Comparison of ENCODE assay signal across 9 cellular contexts in the genomic region with DNA sequence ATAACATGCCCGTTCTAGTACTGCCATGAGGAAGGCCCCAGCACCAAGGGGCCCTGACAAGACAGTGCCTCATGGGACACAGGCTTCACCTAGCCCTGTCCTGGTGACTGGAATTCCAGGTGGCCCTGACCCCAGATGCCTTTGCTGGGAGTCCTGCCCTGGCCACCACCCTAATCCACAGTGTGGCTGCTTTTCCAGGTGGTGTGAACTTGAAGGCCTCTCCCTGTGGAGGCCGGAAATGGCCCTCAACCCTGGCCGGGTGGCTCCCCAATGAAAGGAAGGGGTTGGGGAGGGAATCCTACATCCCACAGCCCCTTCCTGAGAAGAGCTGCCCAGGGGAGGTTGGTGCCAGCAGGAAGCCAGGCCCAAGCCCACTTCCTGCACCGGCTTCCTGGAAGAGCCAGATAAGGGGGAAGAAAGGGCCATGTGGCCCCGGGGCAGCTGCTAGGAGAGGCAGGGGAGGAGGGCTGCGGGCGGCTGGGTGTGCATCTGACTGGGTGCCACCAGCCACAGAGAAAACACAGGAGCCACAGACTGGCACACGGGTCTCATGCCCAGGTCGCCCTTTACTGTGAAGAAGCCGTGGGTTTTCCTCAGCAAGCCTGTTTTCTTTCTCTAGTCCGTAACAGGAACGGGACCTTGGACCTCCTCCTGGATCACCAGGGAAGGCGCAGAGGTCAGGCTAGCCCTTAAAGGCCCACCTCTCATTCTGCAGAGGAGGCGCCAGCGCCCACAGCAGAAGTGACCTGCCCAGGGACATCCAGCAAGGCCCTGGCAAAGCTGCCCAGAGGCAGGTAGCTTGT. TPM values are rescaled to one million over a fixed set of nuclear protein-coding genes. Genes with fewer than 3 reads are reported as not detected.
DNase-seq lines count a peak whose midpoint lies in the region; TF ChIP-seq lines count a peak whose summit lies in the region.
"Had no signal": no experiment of that assay in that cellular context is flagged by ENCODE, and none has a peak within 500 bp of the region (broad histone marks: within the 10 kb centered on the region; RNA-seq: fewer than 3 reads in every experiment).

No MANE protein-coding gene starts in this region.

- H3K36me3 ChIP-seq in spleen = peaks cover 0 to 33% (median 6%) of the 10 kb centered on the region in 6 donors

- H3K4me1 ChIP-seq in H9 (ENCODE audit: insufficient read depth, low read length) = peaks cover 8% of the 10 kb centered on the region; the same call in 1 of the 2 replicates
- peaks cover 50 to 78% (median 62%) of the 10 kb centered on the region in 6 donors for H3K4me1 ChIP-seq in spleen

- H3K23ac ChIP-seq in H9 (ENCODE audit: insufficient read length, low read depth, low read length) = no peak overlapping the region

- TF ChIP-seq CTCF in H9 (conservative IDR thresholded peaks at IDR 0.05) (no peak), spleen (IDR thresholded peaks at IDR 0.05 in 8 of 11, conservative IDR thresholded peaks at IDR 0.05 in 3 of 11) (no peak), glutamatergic neuron (IDR thresholded peaks at IDR 0.05; ENCODE audit: partially characterized antibody, unreplicated experiment) (no peak)

- no peak overlapping the region for H4K91ac ChIP-seq in H9 (ENCODE audit: insufficient read length, low read depth, low read length)

- H2AFZ ChIP-seq in H9 (ENCODE audit: low read length) = no peak overlapping the region

- H3K4me3 ChIP-seq in spleen = peak overlapping the region in 2 of 8 donors; percentile 2 to 18

- H3K27ac ChIP-seq in H9 (ENCODE audit: insufficient read length, low read depth, low read length) = no peak overlapping the region
- H3K27ac ChIP-seq in spleen = peak overlapping the region; percentile 76 to 96 (median 94)
- H3K27ac ChIP-seq: epithelial cell of prostate had no signal

- no peak overlapping the region for H2BK20ac ChIP-seq in H9 (ENCODE audit: low read depth, low read length, poor library complexity, severe bottlenecking)

- TF ChIP-seq POLR2A in spleen (IDR thresholded peaks at IDR 0.05) = no peak

- H3K9me3 ChIP-seq in H9 (ENCODE audit: control insufficient read depth, low read depth, low read length) (no peaks in the 10 kb centered on the region), spleen (no peaks in the 10 kb centered on the region)

- POLR2A ChIA-PET in activated CD4-positive, alpha-beta memory T cell treated with anti-CD3 and anti-CD28 coated beads, Interleukin-2, amount 10 ng/mL, durations not matched to agents 7 days and 5 days (lab: Charles Lee) = interaction anchor here (0.9 to 25.3 kb wide), 8 partner anchors 10 to 127 kb away, joined by 3 to 1184 read pairs (median 7); partner anchors contain the start of genes IQCN and JUND

- no peak overlapping the region for H2BK5ac ChIP-seq in H9 (ENCODE audit: insufficient read length, low read length)

- H4K20me1 ChIP-seq in H9 (ENCODE audit: control insufficient read depth, insufficient read depth, insufficient read length) = no peaks in the 10 kb centered on the region

- no peak overlapping the region for H2BK15ac ChIP-seq in H9 (ENCODE audit: low read depth, low read length)

- no peak overlapping the region for H3K4ac ChIP-seq in H9 (ENCODE audit: low read depth, low read length)

- DNase-seq in H9 (no peak), foreskin melanocyte (peak; percentile 20), spleen (no peak), NOMO-1 (lab: John Stamatoyannopoulos, UW; ENCODE audit: unreplicated experiment in 2 of 2) (no peak), glutamatergic neuron (no peak), NCI-H1417 (lab: John Stamatoyannopoulos, UW) (no peak), RKO (ENCODE audit: low spot score) (no peak)
- peak; percentile 73 for DNase-seq in activated CD4-positive, alpha-beta memory T cell treated with anti-CD3 and anti-CD28 coated beads, Interleukin-2, amount 10 ng/mL, durations not matched to agents 7 days and 5 days

- no peaks in the 10 kb centered on the region for H3K27me3 Mint-ChIP-seq in H9 (ENCODE audit: low read depth)
- no peaks in the 10 kb centered on the region for H3K27me3 Mint-ChIP-seq in activated CD4-positive, alpha-beta memory T cell treated with anti-CD3 and anti-CD28 coated beads, Interleukin-2, amount 10 ng/mL, durations not matched to agents 7 days and 5 days
- H3K27me3 Mint-ChIP-seq in glutamatergic neuron (ENCODE audit: unreplicated experiment) = peaks cover 4% of the 10 kb centered on the region

- no peaks in the 10 kb centered on the region for H3K79me1 ChIP-seq in H9 (ENCODE audit: insufficient read depth, low read depth, low read length, poor library complexity, severe bottlenecking)

- peaks cover 24 to 52% (median 43%) of the 10 kb centered on the region in 3 experiments for H3K36me3 Mint-ChIP-seq in H9 (ENCODE audit: insufficient read depth in 1 of 3, low read depth in 3 of 3)
- H3K36me3 Mint-ChIP-seq in activated CD4-positive, alpha-beta memory T cell treated with anti-CD3 and anti-CD28 coated beads, Interleukin-2, amount 10 ng/mL, durations not matched to agents 7 days and 5 days (ENCODE audit: low read depth) = peaks cover 49% of the 10 kb centered on the region
- H3K36me3 Mint-ChIP-seq in glutamatergic neuron (ENCODE audit: unreplicated experiment) = no peaks in the 10 kb centered on the region

- no CpG with 5 or more reads among the region's 15 CpGs for WGBS in H9 (ENCODE audit: extremely low coverage, insufficient read length, low lambda C conversion rate)
- 16 to 27% (median 23%) methylated on average over 9 to 15 of the region's 15 CpGs for WGBS in spleen, 5 donors

- H2AK5ac ChIP-seq in H9 (ENCODE audit: insufficient read length, low read length) = no peak overlapping the region

- peaks cover 25% of the 10 kb centered on the region; the same call in 1 of the 2 replicates for H3K79me2 ChIP-seq in H9 (ENCODE audit: insufficient read depth, low read length)

- H4K5ac ChIP-seq in H9 (ENCODE audit: insufficient read length, low read depth, low read length) = no peak overlapping the region

- H3K9me3 Mint-ChIP-seq in H9 (no peaks in the 10 kb centered on the region), glutamatergic neuron (ENCODE audit: unreplicated experiment) (peaks cover 3% of the 10 kb centered on the region)
- H3K9me3 Mint-ChIP-seq in activated CD4-positive, alpha-beta memory T cell treated with anti-CD3 and anti-CD28 coated beads, Interleukin-2, amount 10 ng/mL, durations not matched to agents 7 days and 5 days = no peaks in the 10 kb centered on the region

- H2BK120ac ChIP-seq in H9 (ENCODE audit: low read depth, low read length, poor library complexity, severe bottlenecking) = no peak overlapping the region

- CTCF ChIA-PET in activated CD4-positive, alpha-beta memory T cell treated with anti-CD3 and anti-CD28 coated beads, Interleukin-2, amount 10 ng/mL, durations not matched to agents 7 days and 5 days (lab: Charles Lee) = interaction anchor here (1.2 to 13.8 kb wide), 4 partner anchors 10 to 39 kb away, joined by 3 to 393 read pairs (median 22); partner anchors contain the start of gene JUND

- H3K27me3 ChIP-seq in H9 (ENCODE audit: insufficient read depth, low read length) = no peaks in the 10 kb centered on the region
- H3K27me3 ChIP-seq in spleen (replicated peaks in 1 of 7) = no peaks in the 10 kb centered on the region

- peaks cover 11% of the 10 kb centered on the region for H3K23me2 ChIP-seq in H9 (ENCODE audit: insufficient read length, low read depth, low read length, poor library complexity, severe bottlenecking)

- H3T11ph ChIP-seq in H9 (ENCODE audit: low read length) = no peak overlapping the region

- no peak overlapping the region for H3K18ac ChIP-seq in H9 (ENCODE audit: insufficient read length, low read depth, low read length)

- no peak overlapping the region for H2BK12ac ChIP-seq in H9 (ENCODE audit: insufficient read length, low read depth, low read length)

- H4K8ac ChIP-seq in H9 (replicated peaks; ENCODE audit: insufficient read length, low read depth, low read length) = no peak overlapping the region

- H3K9ac ChIP-seq in H9 (ENCODE audit: extremely low read depth, insufficient read length, low read length) = no peak overlapping the region

- H3K4me1 Mint-ChIP-seq in H9 = peaks cover 13 to 23% of the 10 kb centered on the region in 2 experiments
- peaks cover 65% of the 10 kb centered on the region for H3K4me1 Mint-ChIP-seq in activated CD4-positive, alpha-beta memory T cell treated with anti-CD3 and anti-CD28 coated beads, Interleukin-2, amount 10 ng/mL, durations not matched to agents 7 days and 5 days
- peaks cover 13% of the 10 kb centered on the region for H3K4me1 Mint-ChIP-seq in glutamatergic neuron (ENCODE audit: low read depth, unreplicated experiment)

- intact Hi-C loops in spleen (cut with DNase I; ENCODE audit: low total_unique reads) = no loop called here

- H3K4me2 ChIP-seq in H9 (ENCODE audit: insufficient read depth, insufficient read length, low read length) = no peak overlapping the region

- no peak overlapping the region; the same call in 1 of the 2 replicates for H3K14ac ChIP-seq in H9 (ENCODE audit: insufficient read depth, low read length)

- H3K4me3 Mint-ChIP-seq in H9 = peak overlapping the region in 1 of 2 experiments; percentile 38; a peak in 1 of 5 replicates
- peak overlapping the region; percentile 64 for H3K4me3 Mint-ChIP-seq in activated CD4-positive, alpha-beta memory T cell treated with anti-CD3 and anti-CD28 coated beads, Interleukin-2, amount 10 ng/mL, durations not matched to agents 7 days and 5 days
- H3K4me3 Mint-ChIP-seq in glutamatergic neuron (ENCODE audit: unreplicated experiment) = no peak overlapping the region

- no peak overlapping the region for H3K56ac ChIP-seq in H9 (ENCODE audit: insufficient read length, low read depth, low read length)

- H3K27ac Mint-ChIP-seq in H9 (peak overlapping the region; percentile 55 to 83 (median 75); a peak in 3 of 7 replicates), glutamatergic neuron (ENCODE audit: unreplicated experiment) (no peak overlapping the region)
- H3K27ac Mint-ChIP-seq in activated CD4-positive, alpha-beta memory T cell treated with anti-CD3 and anti-CD28 coated beads, Interleukin-2, amount 10 ng/mL, durations not matched to agents 7 days and 5 days = peak overlapping the region; percentile 96

RNA-seq across cellular contexts. Expression of gene LSM4, which starts 4.7 kb away (rescaled TPM):
- total RNA-seq in H9 (2021) (342 and 344 TPM in 2 replicates), spleen (10 to 100 TPM; 55.8 to 86.5 (median 65.1) TPM), glutamatergic neuron (ENCODE audit: unreplicated experiment) (137 TPM)
- total RNA-seq in activated CD4-positive, alpha-beta memory T cell treated with anti-CD3 and anti-CD28 coated beads, Interleukin-2, amount 10 ng/mL, durations not matched to agents 7 days and 5 days = 100 to 1,000 TPM; 180 to 186 TPM
- 100 to 1,000 TPM in 2 of 3 donors, 10 to 100 TPM in 1; 91.6 to 192 (median 151) TPM for polyA plus RNA-seq in spleen

RNA-seq across cellular contexts. Expression of gene PGPEP1, which starts 22.2 kb away (rescaled TPM):
- 61.4 and 64.8 TPM in 2 replicates for total RNA-seq in H9 (2021)
- 10 to 100 TPM; 42.7 to 44.0 TPM for total RNA-seq in activated CD4-positive, alpha-beta memory T cell treated with anti-CD3 and anti-CD28 coated beads, Interleukin-2, amount 10 ng/mL, durations not matched to agents 7 days and 5 days
- 10 to 100 TPM; 20.2 to 65.6 (median 45.1) TPM for total RNA-seq in spleen
- 10 to 100 TPM in 1 of 3 donors, 1 to 10 TPM in 2; 9.3 to 17.3 (median 9.6) TPM for polyA plus RNA-seq in spleen
- total RNA-seq in glutamatergic neuron (ENCODE audit: unreplicated experiment) = 25.6 TPM

RNA-seq across cellular contexts. Expression of gene JUND, which starts 36.8 kb away (rescaled TPM):
- total RNA-seq in H9 (2021) (103 and 109 TPM in 2 replicates), spleen (100 to 1,000 TPM; 119 to 232 (median 159) TPM), glutamatergic neuron (ENCODE audit: unreplicated experiment) (341 TPM)
- total RNA-seq in activated CD4-positive, alpha-beta memory T cell treated with anti-CD3 and anti-CD28 coated beads, Interleukin-2, amount 10 ng/mL, durations not matched to agents 7 days and 5 days = 100 to 1,000 TPM; 390 to 402 TPM
- 10 to 100 TPM; 47.5 to 86.5 (median 75.6) TPM for polyA plus RNA-seq in spleen

RNA-seq across cellular contexts. Expression of gene IQCN, which starts 43.9 kb away (rescaled TPM):
- 0.39 and 0.48 TPM in 2 replicates for total RNA-seq in H9 (2021)
- total RNA-seq in activated CD4-positive, alpha-beta memory T cell treated with anti-CD3 and anti-CD28 coated beads, Interleukin-2, amount 10 ng/mL, durations not matched to agents 7 days and 5 days = 1 to 10 TPM; 1.6 to 1.7 TPM
- 10 to 100 TPM in 3 of 7 donors, 1 to 10 TPM in 4; 4.7 to 17.1 (median 8.6) TPM for total RNA-seq in spleen
- 10 to 100 TPM in 1 of 3 donors, 1 to 10 TPM in 2; 1.4 to 15.6 (median 7.8) TPM for polyA plus RNA-seq in spleen
- 23.6 TPM for total RNA-seq in glutamatergic neuron (ENCODE audit: unreplicated experiment)

Comparison
In these comparisons a context has a peak if more than half of its experiments do, and no peak if none do; other contexts are left out.
1. DNase-seq: peak in activated CD4-positive, alpha-beta memory T cell treated with anti-CD3 and anti-CD28 coated beads, Interleukin-2, amount 10 ng/mL, durations not matched to agents 7 days and 5 days (single experiment) and foreskin melanocyte (single experiment); none in H9 (single experiment), spleen (single experiment), NOMO-1 (0 of 2), glutamatergic neuron (single experiment), NCI-H1417 (0 of 3) and RKO (single experiment).